2 cellular contexts compared by ENCODE assay signal in genomic region chr22:26512149-26512793, GRCh38.
TF ChIP-seq lines count a peak whose summit lies in the region.

Gene TFIP11 (minus strand): TSS chr22:26512473. CDS start chr22:26510272, 2,201 bp downstream.

TF ChIP-seq in HEK293, 187 proteins besides CTCF, POLR2A, EP300 and RAD21 (continued from another document and continues in another):
- TF ChIP-seq ZNF26 (tag by site-specific recombination; IDR thresholded peaks at IDR 0.05) = no peak
- no peak for TF ChIP-seq HIC1 (tag by site-specific recombination; IDR thresholded peaks at IDR 0.05)
- no peak for TF ChIP-seq ZNF747 (tag by site-specific recombination; IDR thresholded peaks at IDR 0.05)
- TF ChIP-seq ZNF571 (tag by site-specific recombination; IDR thresholded peaks at IDR 0.05) = no peak
- no peak for TF ChIP-seq ZNF488 (tag by site-specific recombination; IDR thresholded peaks at IDR 0.05)
- no peak for TF ChIP-seq ZNF138 (tag by site-specific recombination; IDR thresholded peaks at IDR 0.05; ENCODE audit: borderline replicate concordance)
- TF ChIP-seq ZBTB7A (tag by site-specific recombination; IDR thresholded peaks at IDR 0.05; ENCODE audit: low read depth) = no peak
- no peak for TF ChIP-seq ZNF398 (tag by site-specific recombination; IDR thresholded peaks at IDR 0.05)
- TF ChIP-seq ZNF792 (tag by site-specific recombination; IDR thresholded peaks at IDR 0.05) = no peak
- no peak for TF ChIP-seq ZNF677 (tag by site-specific recombination; IDR thresholded peaks at IDR 0.05)
- peak; percentile 70 for TF ChIP-seq ZNF600 (tag by site-specific recombination; IDR thresholded peaks at IDR 0.05)
- no peak for TF ChIP-seq HOXD13 (CRISPR knock-in tag; IDR thresholded peaks at IDR 0.05; ENCODE audit: borderline replicate concordance)
- TF ChIP-seq ZNF114 (tag by site-specific recombination; IDR thresholded peaks at IDR 0.05) = no peak
- no peak for TF ChIP-seq ZNF16 (tag by site-specific recombination; IDR thresholded peaks at IDR 0.05; ENCODE audit: low read depth)
- TF ChIP-seq SCRT1 (tag by site-specific recombination; IDR thresholded peaks at IDR 0.05; ENCODE audit: borderline replicate concordance) = no peak
- TF ChIP-seq ZNF654 (tag by site-specific recombination; IDR thresholded peaks at IDR 0.05; ENCODE audit: low read depth) = no peak
- TF ChIP-seq ZNF664 (tag by site-specific recombination; IDR thresholded peaks at IDR 0.05) = no peak
- TF ChIP-seq ZNF555 (tag by site-specific recombination; conservative IDR thresholded peaks at IDR 0.05) = no peak
- TF ChIP-seq ZFP37 (tag by site-specific recombination; IDR thresholded peaks at IDR 0.05) = peak; percentile 44; the same call in 1 of the 2 replicates
- TF ChIP-seq INSM2 (tag by site-specific recombination; IDR thresholded peaks at IDR 0.05) = no peak
- TF ChIP-seq ZSCAN16 (tag by site-specific recombination; IDR thresholded peaks at IDR 0.05) = no peak
- TF ChIP-seq ZNF350 (tag by site-specific recombination; IDR thresholded peaks at IDR 0.05) = no peak
- TF ChIP-seq PBX3 (CRISPR knock-in tag; IDR thresholded peaks at IDR 0.05) = peak; percentile 84; the same call in 1 of the 2 replicates

TF ChIP-seq in SK-N-SH, 30 proteins besides CTCF, POLR2A, EP300 and RAD21 (continued from another document):
- TF ChIP-seq PBX3 (IDR thresholded peaks at IDR 0.05) = no peak
- no peak for TF ChIP-seq RCOR1 (IDR thresholded peaks at IDR 0.05; ENCODE audit: low read length)
- TF ChIP-seq TCF12 (IDR thresholded peaks at IDR 0.05) = peak; percentile 11; the same call in 1 of the 2 replicates
- TF ChIP-seq GATA2 (CRISPR knock-in tag; IDR thresholded peaks at IDR 0.05) = no peak
- no peak for TF ChIP-seq IRF3 (IDR thresholded peaks at IDR 0.05; ENCODE audit: low read depth, low read length)
- no peak for TF ChIP-seq FOXM1 (IDR thresholded peaks at IDR 0.05; ENCODE audit: low read depth)
- no peak for TF ChIP-seq JUND (IDR thresholded peaks at IDR 0.05)
- TF ChIP-seq ZBTB33 (IDR thresholded peaks at IDR 0.05; ENCODE audit: borderline replicate concordance, low read depth) = peak; percentile 94
- TF ChIP-seq MAX (IDR thresholded peaks at IDR 0.05; ENCODE audit: low read depth) = peak; percentile 98
- TF ChIP-seq GABPA (IDR thresholded peaks at IDR 0.05; ENCODE audit: low read depth) = peak; percentile 100
- peak; percentile 92 for TF ChIP-seq SIN3A (IDR thresholded peaks at IDR 0.05; ENCODE audit: borderline replicate concordance, low read depth, low read length)
